In genomic region chr2:63545023-63545422, GRCh38 we compare ENCODE assay signal across 16 cellular contexts. TPM values are rescaled to one million over a fixed set of nuclear protein-coding genes. Genes with fewer than 3 reads are reported as not detected.
A peak's percentile ranks its signal among the peaks of the same experiment; 100 is the strongest.
DNase-seq lines count a peak whose midpoint lies in the region; ATAC-seq and TF ChIP-seq lines count a peak whose summit lies in the region.
"Had no signal": no experiment of that assay in that cellular context is flagged by ENCODE, and none has a peak within 500 bp of the region (broad histone marks: within the 10 kb centered on the region; RNA-seq: fewer than 3 reads in every experiment).

No MANE protein-coding gene starts in this region.

- H3K27ac Mint-ChIP-seq in mesothelial cell of epicardium: peak overlapping the region; percentile 52

- ATAC-seq in left cardiac atrium: peak in 1 of 2 donors; percentile 99
- ATAC-seq in HG03521 (IDR thresholded peaks at IDR 0.05; ENCODE audit: unreplicated experiment): no peak
- no peak for ATAC-seq in gastrocnemius medialis
- ATAC-seq: HepG2 had no signal

- H3K27me3 ChIP-seq in mammary epithelial cell (ENCODE audit: insufficient read depth, low read length): no peaks in the 10 kb centered on the region
- H3K27me3 ChIP-seq in breast epithelium: no peaks in the 10 kb centered on the region
- H3K27me3 ChIP-seq in gastrocnemius medialis: no peaks in the 10 kb centered on the region
- H3K27me3 ChIP-seq: BLaER1 had no signal

- H2AFZ ChIP-seq in mammary epithelial cell (ENCODE audit: low read depth, low read length): peak overlapping the region; percentile 21

- H3K36me3 Mint-ChIP-seq in mesothelial cell of epicardium: peaks cover 12% of the 10 kb centered on the region

- H3K36me3 ChIP-seq in mammary epithelial cell (ENCODE audit: insufficient read depth, low read length): no peaks in the 10 kb centered on the region
- H3K36me3 ChIP-seq in breast epithelium: no peaks in the 10 kb centered on the region
- H3K36me3 ChIP-seq in gastrocnemius medialis: no peaks in the 10 kb centered on the region
- H3K36me3 ChIP-seq: BLaER1 had no signal

- dilution Hi-C loops in mammary epithelial cell (cut with HindIII; ENCODE audit: low sequenced_read_pairs): no loop called here

- no peak overlapping the region for H3K4me2 ChIP-seq in mammary epithelial cell (ENCODE audit: insufficient read depth, low read depth, low read length)
- H3K4me2 ChIP-seq: BLaER1 had no signal

- intact Hi-C loops in mammary epithelial cell (cut with micrococcal nuclease): loop anchor here (10.0 kb wide), 3 partner anchors 470 to 1090 kb away; no protein-coding TSS in a partner anchor
- intact Hi-C loops in breast epithelium (cut with DNase I; ENCODE audit: low total_unique reads): no loop called here
- intact Hi-C loops in left cardiac atrium (cut with DNase I): no loop called here
- intact Hi-C loops in gastrocnemius medialis (cut with DNase I; ENCODE audit: low total_unique reads): no loop called here

- H3K4me3 Mint-ChIP-seq in mesothelial cell of epicardium: no peak overlapping the region
- H3K4me3 Mint-ChIP-seq: CD8-positive, alpha-beta memory T cell had no signal

- no peak overlapping the region for H3K27ac ChIP-seq in mammary epithelial cell (ENCODE audit: insufficient read depth, low read depth, low read length)
- H3K27ac ChIP-seq in breast epithelium: no peak overlapping the region
- no peak overlapping the region for H3K27ac ChIP-seq in gastrocnemius medialis
- H3K27ac ChIP-seq: BLaER1 had no signal

- H3K4me3 ChIP-seq in mammary epithelial cell (replicated peaks in 1 of 3; ENCODE audit: insufficient read depth in 1 of 3, low read depth in 2 of 3, low read length in 3 of 3): no peak overlapping the region
- H3K4me3 ChIP-seq in breast epithelium: no peak overlapping the region
- no peak overlapping the region for H3K4me3 ChIP-seq in gastrocnemius medialis
- H3K4me3 ChIP-seq: BLaER1 had no signal

- no peaks in the 10 kb centered on the region for H4K20me1 ChIP-seq in mammary epithelial cell (ENCODE audit: insufficient read depth, low read length)
- H4K20me1 ChIP-seq: BLaER1 had no signal

- DNase-seq in mammary epithelial cell (no peak), breast epithelium (ENCODE audit: low spot score in 2 of 2) (no peak), NCI-H446 treated with DMSO at 0.1 percent for 48 hours (lab: John Stamatoyannopoulos, UW) (peak; percentile 20), left cardiac atrium (peak; percentile 22), mesothelial cell of epicardium (ENCODE audit: low spot score in 2 of 2, unreplicated experiment in 2 of 2) (no peak), gastrocnemius medialis (no peak)
- DNase-seq in activated CD4-positive, alpha-beta T cell treated with anti-CD3 and anti-CD28 coated beads for 4 hours: no peak
- DNase-seq: 8988T; AML-193; Caco-2; CD8-positive, alpha-beta memory T cell; DND-41; GF-D8 had no signal

- H3K4me1 ChIP-seq in mammary epithelial cell (ENCODE audit: insufficient read depth, low read length) (no peaks in the 10 kb centered on the region), breast epithelium (no peaks in the 10 kb centered on the region), gastrocnemius medialis (no peaks in the 10 kb centered on the region)
- H3K4me1 ChIP-seq: Caco-2 had no signal

- H3K9me3 Mint-ChIP-seq in mesothelial cell of epicardium: peaks cover 12% of the 10 kb centered on the region

- H3K4me1 Mint-ChIP-seq in mesothelial cell of epicardium: peaks cover 20% of the 10 kb centered on the region

- CTCF ChIA-PET in mammary epithelial cell (lab: Charles Lee; ENCODE audit: low non-redundant PET): no interaction called here

- no peaks in the 10 kb centered on the region for H3K79me2 ChIP-seq in mammary epithelial cell (ENCODE audit: insufficient read depth, low read length)

- H3K9me3 ChIP-seq in mammary epithelial cell (replicated peaks; ENCODE audit: insufficient read depth, low read length) (no peaks in the 10 kb centered on the region), breast epithelium (peaks cover 0 to 5% of the 10 kb centered on the region in 2 donors), gastrocnemius medialis (no peaks in the 10 kb centered on the region)
- H3K9me3 ChIP-seq: BLaER1, Caco-2 had no signal

- H3K27me3 Mint-ChIP-seq in mesothelial cell of epicardium (ENCODE audit: low read depth): no peaks in the 10 kb centered on the region
- H3K27me3 Mint-ChIP-seq: CD8-positive, alpha-beta memory T cell had no signal

- WGBS in mammary epithelial cell (ENCODE audit: low coverage, missing lambda C conversion rate): 55% methylated on average over 2 of the region's 2 CpGs

- no peak for TF ChIP-seq CTCF in mammary epithelial cell (conservative IDR thresholded peaks at IDR 0.05 in 1 of 2, IDR thresholded peaks at IDR 0.05 in 1 of 2; ENCODE audit: extremely low read depth in 1 of 2, insufficient read depth in 1 of 2, low read depth in 1 of 2, low read length in 2 of 2)
- TF ChIP-seq CTCF in breast epithelium (IDR thresholded peaks at IDR 0.05): no peak
- no peak for TF ChIP-seq CTCF in mesothelial cell of epicardium (IDR thresholded peaks at IDR 0.05; ENCODE audit: unreplicated experiment)
- no peak for TF ChIP-seq CTCF in gastrocnemius medialis (IDR thresholded peaks at IDR 0.05 in 4 of 5, conservative IDR thresholded peaks at IDR 0.05 in 1 of 5)

- H3K9ac ChIP-seq in mammary epithelial cell (ENCODE audit: insufficient read depth, low read length): no peak overlapping the region
- H3K9ac ChIP-seq: BLaER1 had no signal

- in situ Hi-C loops in mammary epithelial cell (cut with MboI; ENCODE audit: low sequenced_read_pairs in 2 of 2): no loop called here
- in situ Hi-C loops in gastrocnemius medialis (cut with MboI; ENCODE audit: low sequenced_read_pairs in 4 of 4): no loop called here

- no TSS peak for BruUV-seq in mammary epithelial cell (replicated peaks; lab: Mats Ljungman, UMichigan)

- TF ChIP-seq POLR2A in breast epithelium (IDR thresholded peaks at IDR 0.05) (no peak), gastrocnemius medialis (IDR thresholded peaks at IDR 0.05) (no peak)

RNA-seq across cellular contexts. Expression of gene WDPCP, which starts 43.3 kb away (rescaled TPM):
- total RNA-seq in mammary epithelial cell: 10 to 100 TPM in 1 of 2 donors, 1 to 10 TPM in 1; 5.4 to 11.0 TPM
- polyA plus RNA-seq in mammary epithelial cell: 1.8 TPM
- polyA minus RNA-seq in mammary epithelial cell: 2.8 TPM
- total RNA-seq in breast epithelium: 10 to 100 TPM; 25.2 to 37.4 (median 29.4) TPM
- 10 to 100 TPM; 12.4 to 13.9 TPM for total RNA-seq in left cardiac atrium
- total RNA-seq in mesothelial cell of epicardium: 27.7 to 30.7 TPM (median 30.1 TPM) in 3 replicates
- total RNA-seq in gastrocnemius medialis: 10 to 100 TPM in 2 of 4 donors, 1 to 10 TPM in 2; 7.2 to 47.3 (median 13.0) TPM

RNA-seq across cellular contexts. Expression of gene MDH1, which starts 43.7 kb away (rescaled TPM):
- total RNA-seq in mammary epithelial cell (100 to 1,000 TPM; 112 to 133 TPM), breast epithelium (100 to 1,000 TPM; 125 to 574 (median 147) TPM), left cardiac atrium (1,000 to 10,000 TPM in 1 of 2 donors, 100 to 1,000 TPM in 1; 895 to 1,092 TPM), mesothelial cell of epicardium (134 to 140 TPM (median 136 TPM) in 3 replicates), gastrocnemius medialis (100 to 1,000 TPM; 133 to 241 (median 194) TPM)
- 277 TPM for polyA plus RNA-seq in mammary epithelial cell
- 99.1 TPM for polyA minus RNA-seq in mammary epithelial cell

Comparison
In these comparisons a context has a peak if more than half of its experiments do, and no peak if none do; other contexts are left out.
1. DNase-seq: peak in NCI-H446 treated with DMSO at 0.1 percent for 48 hours (single experiment) and left cardiac atrium (single experiment); none in mammary epithelial cell (single experiment), breast epithelium (0 of 2), mesothelial cell of epicardium (0 of 2), activated CD4-positive, alpha-beta T cell treated with anti-CD3 and anti-CD28 coated beads for 4 hours (0 of 2) and gastrocnemius medialis (0 of 2).